21 cellular contexts compared by ENCODE assay signal in the genomic region with DNA sequence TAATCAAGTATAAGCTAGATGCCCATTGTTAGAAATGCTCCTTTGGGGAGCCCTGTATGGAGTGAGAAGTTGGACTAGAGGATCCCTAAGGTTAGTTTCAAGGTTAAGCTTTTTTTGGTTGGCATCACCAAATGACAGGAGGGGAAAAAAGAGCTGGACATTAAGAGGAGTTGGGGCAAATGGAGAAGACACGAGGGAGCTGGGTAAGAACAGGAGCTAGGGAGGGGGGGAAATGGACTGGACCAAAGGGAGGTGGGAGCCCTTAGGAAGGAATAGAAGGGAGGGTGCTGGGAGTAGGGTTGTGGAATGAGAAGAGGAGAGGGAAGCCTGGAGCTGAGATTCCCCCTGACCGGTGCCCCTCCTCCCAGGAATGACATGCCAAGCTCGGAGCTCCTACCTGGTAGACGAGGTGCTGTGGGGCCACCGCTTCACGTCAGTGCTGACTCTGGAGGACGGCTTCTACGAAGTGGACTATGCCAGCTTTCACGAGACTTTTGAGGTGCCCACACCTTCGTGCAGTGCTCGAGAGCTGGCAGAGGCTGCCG. TPM values are rescaled to one million over a fixed set of nuclear protein-coding genes. Genes with fewer than 3 reads are reported as not detected.
"Had no signal": no experiment of that assay in that cellular context is flagged by ENCODE, and none has a peak within 500 bp of the region (broad histone marks: within the 10 kb centered on the region; RNA-seq: fewer than 3 reads in every experiment).

No MANE protein-coding gene starts in this region.

- H3K9ac ChIP-seq: neural progenitor cell had no signal

- H3K9me3 ChIP-seq: suprapubic skin had no signal

- H2AFZ ChIP-seq: neural progenitor cell had no signal

- H3K36me3 ChIP-seq: neural progenitor cell had no signal

- H3K4me1 ChIP-seq: foreskin keratinocyte, neural progenitor cell had no signal

- H3K27ac ChIP-seq: foreskin keratinocyte, neural progenitor cell, suprapubic skin, WERI-Rb-1 had no signal

- ATAC-seq: activated naive CD4-positive, alpha-beta T cell treated with anti-CD3 and anti-CD28 coated beads, Interleukin-2, amount 50 U/mL, for 72 hours; foreskin keratinocyte; naive thymus-derived CD8-positive, alpha-beta T cell; stimulated activated naive CD8-positive, alpha-beta T cell treated with anti-CD3 and anti-CD28 coated beads, Interleukin-15, amount 100 ng/mL, for 72 hours; T-cell had no signal

- H3K4me3 ChIP-seq: neural progenitor cell, suprapubic skin had no signal

- H3K4me2 ChIP-seq: neural progenitor cell had no signal

- DNase-seq: activated CD4-positive, alpha-beta T cell treated with anti-CD3 and anti-CD28 coated beads, Interleukin-2, amount 10 ng/mL, durations not matched to agents 7 days and 5 days; activated CD4-positive, CD25-positive, alpha-beta regulatory T cell treated with anti-CD3 and anti-CD28 coated beads, Interleukin-2, amount 50 U/mL, for 72 hours; activated T-cell treated with anti-CD3 and anti-CD28 coated beads, Interleukin-2, amount 50 U/mL, for 1 hour; effector CD8-positive, alpha-beta T cell; foreskin keratinocyte; left ventricle myocardium superior; mammary epithelial cell; stimulated activated naive CD8-positive, alpha-beta T cell treated with anti-CD3 and anti-CD28 coated beads, Interleukin-15, amount 100 ng/mL, for 72 hours; T-cell; WERI-Rb-1 had no signal

RNA-seq across cellular contexts. Expression of a gene that starts 5.9 kb away (rescaled TPM):
- total RNA-seq: activated CD4-positive, alpha-beta T cell treated with anti-CD3 and anti-CD28 coated beads, Interleukin-2, amount 10 ng/mL, durations not matched to agents 7 days and 5 days; foreskin keratinocyte; glomerular endothelial cell; kidney epithelial cell; left ventricle myocardium superior; mammary epithelial cell; mesothelial cell of epicardium; naive thymus-derived CD8-positive, alpha-beta T cell; osteocyte; progenitor cell of endocrine pancreas; T-cell had no signal
- polyA plus RNA-seq: esophagus, foreskin keratinocyte, mammary epithelial cell had no signal

RNA-seq across cellular contexts. Expression of a gene that starts 17.2 kb away (rescaled TPM):
- total RNA-seq: activated CD4-positive, alpha-beta T cell treated with anti-CD3 and anti-CD28 coated beads, Interleukin-2, amount 10 ng/mL, durations not matched to agents 7 days and 5 days; activated naive CD4-positive, alpha-beta T cell treated with anti-CD3 and anti-CD28 coated beads, Interleukin-2, amount 50 U/mL, for 72 hours; bronchial epithelial cell; foreskin keratinocyte; glomerular endothelial cell; left ventricle myocardium superior; mammary epithelial cell; naive thymus-derived CD8-positive, alpha-beta T cell; osteocyte; suprapubic skin had no signal
- polyA plus RNA-seq: esophagus, foreskin keratinocyte, mammary epithelial cell had no signal

RNA-seq across cellular contexts. Expression of a gene that starts 28.4 kb away (rescaled TPM):
- total RNA-seq: activated CD4-positive, alpha-beta T cell treated with anti-CD3 and anti-CD28 coated beads, Interleukin-2, amount 10 ng/mL, durations not matched to agents 7 days and 5 days; activated naive CD4-positive, alpha-beta T cell treated with anti-CD3 and anti-CD28 coated beads, Interleukin-2, amount 50 U/mL, for 72 hours; bronchial epithelial cell; foreskin keratinocyte; glomerular endothelial cell; naive thymus-derived CD8-positive, alpha-beta T cell; progenitor cell of endocrine pancreas had no signal
- polyA plus RNA-seq: foreskin keratinocyte; mammary epithelial cell; naive thymus-derived CD8-positive, alpha-beta T cell had no signal
